In the genomic region with DNA sequence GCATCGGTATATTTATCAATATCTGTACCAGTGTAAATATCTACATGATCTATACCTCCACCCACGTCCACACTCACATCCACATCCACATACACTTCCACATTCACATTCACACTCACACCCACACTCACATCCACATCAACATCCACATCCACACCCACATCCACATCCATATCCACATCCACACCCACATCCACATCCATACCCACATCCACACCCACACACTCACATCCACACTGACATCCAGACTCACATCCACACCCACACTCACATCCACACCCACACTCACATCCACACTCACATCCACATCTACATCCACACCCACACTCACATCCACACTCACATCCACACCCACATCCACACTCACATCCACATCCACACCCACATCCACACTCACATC, we compare ENCODE assay signal across 29 cellular contexts.
"Had no signal": no experiment of that assay in that cellular context is flagged by ENCODE, and none has a peak within 500 bp of the region (broad histone marks: within the 10 kb centered on the region; RNA-seq: fewer than 3 reads in every experiment).

No MANE protein-coding gene starts in this region.

- H3K9ac ChIP-seq: parathyroid adenoma had no signal

- H3K36me3 ChIP-seq: ovary, spleen, suprapubic skin, tibial artery, transverse colon, upper lobe of right lung, uterus had no signal

- H3K4me2 ChIP-seq: smooth muscle cell had no signal

- H3K79me2 ChIP-seq: parathyroid adenoma had no signal

- H2AFZ ChIP-seq: parathyroid adenoma had no signal

- DNase-seq: naive thymus-derived CD8-positive, alpha-beta T cell; nephron progenitor cell; occipital lobe; ovary; posterior cingulate gyrus; psoas muscle; right cardiac atrium; spleen; stimulated activated CD4-positive, alpha-beta T cell treated with anti-CD3 and anti-CD28 coated beads, Interleukin-12 subunit alpha, Interleukin-12 subunit beta, amount 100 ng/mL, for 4 hours; stimulated activated CD4-positive, alpha-beta T cell treated with anti-CD3 and anti-CD28 coated beads, Interleukin-1b, Interleukin-23, amount 100 ng/mL, for 48 hours; stimulated activated CD4-positive, alpha-beta T cell treated with anti-CD3 and anti-CD28 coated beads, Interleukin-4, amount 100 ng/mL, for 1 hour; stimulated activated CD4-positive, alpha-beta T cell treated with anti-CD3 and anti-CD28 coated beads, Interleukin-4, amount 100 ng/mL, for 4 hours; stimulated activated CD8-positive, alpha-beta memory T cell treated with anti-CD3 and anti-CD28 coated beads, Interleukin-4, amount 100 ng/mL, for 48 hours; stimulated activated naive CD4-positive, alpha-beta T cell; stimulated activated naive CD8-positive, alpha-beta T cell treated with anti-CD3 and anti-CD28 coated beads, Interleukin-15, amount 100 ng/mL, for 72 hours; stimulated activated naive CD8-positive, alpha-beta T cell treated with anti-CD3 and anti-CD28 coated beads, Interleukin-15, Interleukin-2, amounts not matched to agents 100 U/mL and 50 U/mL, for 24 hours; substantia nigra; testis; tibial artery; transverse colon; upper lobe of right lung; uterus had no signal

- H3K9me3 ChIP-seq: ovary, psoas muscle, suprapubic skin, testis, tibial artery, transverse colon, upper lobe of right lung, uterus had no signal

- H3K27me3 ChIP-seq: ovary, testis, transverse colon, upper lobe of right lung, uterus had no signal

- ATAC-seq: naive thymus-derived CD8-positive, alpha-beta T cell; natural killer cell treated with Interleukin-12 subunit alpha and Interleukin-12 subunit beta and Interleukin-15 and Interleukin-18, amount 100 ng/mL, for 72 hours; psoas muscle; right cardiac atrium; sciatic nerve; stimulated activated memory B cell treated with anti-CD40 and anti-IgM and Interleukin-4, amounts not matched to agents 10 μg/mL and 1 μg/mL and 100 μg/mL, for 72 hours; stimulated activated naive CD8-positive, alpha-beta T cell treated with anti-CD3 and anti-CD28 coated beads, Interleukin-15, amount 100 ng/mL, for 72 hours; stimulated activated naive CD8-positive, alpha-beta T cell treated with anti-CD3 and anti-CD28 coated beads, Interleukin-15, Interleukin-2, amounts not matched to agents 100 U/mL and 50 U/mL, for 24 hours; upper lobe of right lung had no signal

- H3K4me3 ChIP-seq: ovary, psoas muscle, skin epidermis, smooth muscle cell, spleen, suprapubic skin, testis, tibial artery, transverse colon, upper lobe of right lung, uterus had no signal

- H3K4me1 ChIP-seq: parathyroid adenoma, psoas muscle, spleen, suprapubic skin, testis, tibial artery, transverse colon, upper lobe of right lung, uterus had no signal

- H3K27ac ChIP-seq: ovary, parathyroid adenoma, psoas muscle, skin epidermis, spleen, suprapubic skin, testis, tibial artery, transverse colon, upper lobe of right lung, uterus had no signal
